1 cellular context compared by ENCODE assay signal in the genomic region with DNA sequence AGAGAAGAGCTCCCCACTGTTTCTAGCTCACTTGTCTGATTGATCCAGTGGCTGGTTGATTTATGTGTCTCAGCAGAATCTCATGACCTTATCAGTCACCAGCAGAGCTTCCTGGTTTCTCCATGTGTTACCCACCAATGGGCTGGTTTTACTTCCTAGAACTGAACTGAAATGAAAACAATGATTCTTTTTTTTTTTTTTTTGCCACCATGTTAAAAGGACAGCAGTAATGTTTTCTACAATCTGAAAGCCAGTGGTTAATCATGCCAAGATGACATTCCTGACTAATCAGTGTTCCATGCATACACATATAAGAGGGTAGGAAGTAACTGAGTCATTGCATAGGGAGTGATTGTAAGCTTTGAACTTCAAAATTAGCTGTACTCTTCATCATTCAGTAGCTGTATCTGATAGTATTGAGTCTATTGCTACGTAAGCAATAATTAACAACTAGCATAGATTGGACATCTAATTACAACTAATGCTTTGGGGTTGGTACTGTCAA.
A peak's percentile ranks its signal among the peaks of the same experiment; 100 is the strongest.
TF ChIP-seq lines count a peak whose summit lies in the region.

No MANE protein-coding gene starts in this region.

TF ChIP-seq in K562, 482 proteins besides CTCF, POLR2A, EP300 and RAD21 (continued from another document and continues in another):
- TF ChIP-seq, protein P1, sequence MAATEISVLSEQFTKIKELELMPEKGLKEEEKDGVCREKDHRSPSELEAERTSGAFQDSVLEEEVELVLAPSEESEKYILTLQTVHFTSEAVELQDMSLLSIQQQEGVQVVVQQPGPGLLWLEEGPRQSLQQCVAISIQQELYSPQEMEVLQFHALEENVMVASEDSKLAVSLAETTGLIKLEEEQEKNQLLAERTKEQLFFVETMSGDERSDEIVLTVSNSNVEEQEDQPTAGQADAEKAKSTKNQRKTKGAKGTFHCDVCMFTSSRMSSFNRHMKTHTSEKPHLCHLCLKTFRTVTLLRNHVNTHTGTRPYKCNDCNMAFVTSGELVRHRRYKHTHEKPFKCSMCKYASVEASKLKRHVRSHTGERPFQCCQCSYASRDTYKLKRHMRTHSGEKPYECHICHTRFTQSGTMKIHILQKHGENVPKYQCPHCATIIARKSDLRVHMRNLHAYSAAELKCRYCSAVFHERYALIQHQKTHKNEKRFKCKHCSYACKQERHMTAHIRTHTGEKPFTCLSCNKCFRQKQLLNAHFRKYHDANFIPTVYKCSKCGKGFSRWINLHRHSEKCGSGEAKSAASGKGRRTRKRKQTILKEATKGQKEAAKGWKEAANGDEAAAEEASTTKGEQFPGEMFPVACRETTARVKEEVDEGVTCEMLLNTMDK (IDR thresholded peaks at IDR 0.05; ENCODE audit: borderline replicate concordance, insufficient read depth, low read depth, low read length, poor library complexity, severe bottlenecking) = no peak
- TF ChIP-seq FUS (optimal IDR thresholded peaks at IDR 0.05; ENCODE audit: low read depth, low read length) (peak; percentile 25), ZNF695 (CRISPR knock-in tag; IDR thresholded peaks at IDR 0.05) (no peak), ZBTB8A (IDR thresholded peaks at IDR 0.05; ENCODE audit: partially characterized antibody) (no peak), COPS2 (conservative IDR thresholded peaks at IDR 0.05) (no peak), RCOR1 (IDR thresholded peaks at IDR 0.05; ENCODE audit: borderline replicate concordance in 1 of 2, low read depth in 2 of 2, low read length in 2 of 2) (peak; percentile 26 to 87; a peak in 2 of 4 replicates), KLF16 (IDR thresholded peaks at IDR 0.05) (peak; percentile 71), FOXK2 (conservative IDR thresholded peaks at IDR 0.05 in 1 of 2, IDR thresholded peaks at IDR 0.05 in 1 of 2; ENCODE audit: low read depth in 2 of 2) (peak; percentile 83), TAL1 (IDR thresholded peaks at IDR 0.05) (peak; percentile 88), SOX6 (IDR thresholded peaks at IDR 0.05) (peak; percentile 79; the same call in 1 of the 2 replicates), DACH1 (IDR thresholded peaks at IDR 0.05; ENCODE audit: partially characterized antibody) (peak; percentile 20), GTF2B (IDR thresholded peaks at IDR 0.05; ENCODE audit: extremely low read depth, insufficient read length) (no peak), SMAD4 (CRISPR knock-in tag; conservative IDR thresholded peaks at IDR 0.05) (0 out of 2 replicates have a peak, but pooled peaks have one; percentile 42), YBX1 (IDR thresholded peaks at IDR 0.05) (no peak), ERF (CRISPR knock-in tag; IDR thresholded peaks at IDR 0.05) (no peak), ZNF146 (CRISPR knock-in tag; IDR thresholded peaks at IDR 0.05; ENCODE audit: unreplicated experiment) (no peak), NELFE (IDR thresholded peaks at IDR 0.05; ENCODE audit: insufficient read depth, insufficient read length) (no peak), SPI1 (IDR thresholded peaks at IDR 0.05; ENCODE audit: borderline replicate concordance, low read depth, low read length) (no peak), PREB (CRISPR knock-in tag; IDR thresholded peaks at IDR 0.05) (no peak), HNRNPLL (IDR thresholded peaks at IDR 0.05; ENCODE audit: low read depth, low read length, poor library complexity, severe bottlenecking) (no peak), ZNF561 (CRISPR knock-in tag; conservative IDR thresholded peaks at IDR 0.05) (no peak), HOXB6 (CRISPR knock-in tag; IDR thresholded peaks at IDR 0.05; ENCODE audit: borderline replicate concordance) (no peak), ETV6 (IDR thresholded peaks at IDR 0.05; ENCODE audit: borderline replicate concordance in 1 of 2, low read depth in 2 of 2, low read length in 1 of 2) (no peak), ETV6 (CRISPR knock-in tag; IDR thresholded peaks at IDR 0.05; ENCODE audit: borderline replicate concordance) (no peak), YY1 (IDR thresholded peaks at IDR 0.05; ENCODE audit: borderline replicate concordance in 1 of 3, control insufficient read depth in 1 of 3, extremely low read depth in 1 of 3, insufficient read depth in 3 of 3, insufficient read length in 1 of 3, insufficient replicate concordance in 2 of 3, low read depth in 1 of 3, low read length in 2 of 3) (no peak), NFRKB (IDR thresholded peaks at IDR 0.05; ENCODE audit: low read depth) (no peak), ZNF316 (IDR thresholded peaks at IDR 0.05) (peak; percentile 85), PML (IDR thresholded peaks at IDR 0.05; ENCODE audit: low read length) (peak; percentile 59; the same call in 1 of the 2 replicates), GTF2E2 (tag; IDR thresholded peaks at IDR 0.05) (no peak), ATF7 (IDR thresholded peaks at IDR 0.05) (0 out of 2 replicates have a peak, but pooled peaks have one; percentile 31), MEIS2 (IDR thresholded peaks at IDR 0.05; ENCODE audit: partially characterized antibody) (peak; percentile 100), RAD51 (IDR thresholded peaks at IDR 0.05; ENCODE audit: borderline replicate concordance, low read depth) (no peak), HNRNPK (IDR thresholded peaks at IDR 0.05; ENCODE audit: low read depth, low read length, poor library complexity, severe bottlenecking) (no peak), MXI1 (IDR thresholded peaks at IDR 0.05; ENCODE audit: low read depth, low read length) (no peak), HNRNPUL1 (IDR thresholded peaks at IDR 0.05; ENCODE audit: low read length) (no peak), SIN3A (IDR thresholded peaks at IDR 0.05; ENCODE audit: borderline replicate concordance in 2 of 2, control insufficient read depth in 1 of 2, low read depth in 2 of 2, low read length in 2 of 2) (no peak), SMARCA4 (IDR thresholded peaks at IDR 0.05) (peak; percentile 90), ELF1 (tag; IDR thresholded peaks at IDR 0.05) (peak; percentile 93)
- TF ChIP-seq, protein P2, sequence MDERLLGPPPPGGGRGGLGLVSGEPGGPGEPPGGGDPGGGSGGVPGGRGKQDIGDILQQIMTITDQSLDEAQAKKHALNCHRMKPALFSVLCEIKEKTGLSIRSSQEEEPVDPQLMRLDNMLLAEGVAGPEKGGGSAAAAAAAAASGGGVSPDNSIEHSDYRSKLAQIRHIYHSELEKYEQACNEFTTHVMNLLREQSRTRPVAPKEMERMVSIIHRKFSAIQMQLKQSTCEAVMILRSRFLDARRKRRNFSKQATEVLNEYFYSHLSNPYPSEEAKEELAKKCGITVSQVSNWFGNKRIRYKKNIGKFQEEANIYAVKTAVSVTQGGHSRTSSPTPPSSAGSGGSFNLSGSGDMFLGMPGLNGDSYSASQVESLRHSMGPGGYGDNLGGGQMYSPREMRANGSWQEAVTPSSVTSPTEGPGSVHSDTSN (CRISPR knock-in tag; IDR thresholded peaks at IDR 0.05; ENCODE audit: low read depth) = peak; percentile 70
- TF ChIP-seq, protein P2 (tag; conservative IDR thresholded peaks at IDR 0.05; ENCODE audit: low read depth) = peak; percentile 99
- TF ChIP-seq, protein P3, sequence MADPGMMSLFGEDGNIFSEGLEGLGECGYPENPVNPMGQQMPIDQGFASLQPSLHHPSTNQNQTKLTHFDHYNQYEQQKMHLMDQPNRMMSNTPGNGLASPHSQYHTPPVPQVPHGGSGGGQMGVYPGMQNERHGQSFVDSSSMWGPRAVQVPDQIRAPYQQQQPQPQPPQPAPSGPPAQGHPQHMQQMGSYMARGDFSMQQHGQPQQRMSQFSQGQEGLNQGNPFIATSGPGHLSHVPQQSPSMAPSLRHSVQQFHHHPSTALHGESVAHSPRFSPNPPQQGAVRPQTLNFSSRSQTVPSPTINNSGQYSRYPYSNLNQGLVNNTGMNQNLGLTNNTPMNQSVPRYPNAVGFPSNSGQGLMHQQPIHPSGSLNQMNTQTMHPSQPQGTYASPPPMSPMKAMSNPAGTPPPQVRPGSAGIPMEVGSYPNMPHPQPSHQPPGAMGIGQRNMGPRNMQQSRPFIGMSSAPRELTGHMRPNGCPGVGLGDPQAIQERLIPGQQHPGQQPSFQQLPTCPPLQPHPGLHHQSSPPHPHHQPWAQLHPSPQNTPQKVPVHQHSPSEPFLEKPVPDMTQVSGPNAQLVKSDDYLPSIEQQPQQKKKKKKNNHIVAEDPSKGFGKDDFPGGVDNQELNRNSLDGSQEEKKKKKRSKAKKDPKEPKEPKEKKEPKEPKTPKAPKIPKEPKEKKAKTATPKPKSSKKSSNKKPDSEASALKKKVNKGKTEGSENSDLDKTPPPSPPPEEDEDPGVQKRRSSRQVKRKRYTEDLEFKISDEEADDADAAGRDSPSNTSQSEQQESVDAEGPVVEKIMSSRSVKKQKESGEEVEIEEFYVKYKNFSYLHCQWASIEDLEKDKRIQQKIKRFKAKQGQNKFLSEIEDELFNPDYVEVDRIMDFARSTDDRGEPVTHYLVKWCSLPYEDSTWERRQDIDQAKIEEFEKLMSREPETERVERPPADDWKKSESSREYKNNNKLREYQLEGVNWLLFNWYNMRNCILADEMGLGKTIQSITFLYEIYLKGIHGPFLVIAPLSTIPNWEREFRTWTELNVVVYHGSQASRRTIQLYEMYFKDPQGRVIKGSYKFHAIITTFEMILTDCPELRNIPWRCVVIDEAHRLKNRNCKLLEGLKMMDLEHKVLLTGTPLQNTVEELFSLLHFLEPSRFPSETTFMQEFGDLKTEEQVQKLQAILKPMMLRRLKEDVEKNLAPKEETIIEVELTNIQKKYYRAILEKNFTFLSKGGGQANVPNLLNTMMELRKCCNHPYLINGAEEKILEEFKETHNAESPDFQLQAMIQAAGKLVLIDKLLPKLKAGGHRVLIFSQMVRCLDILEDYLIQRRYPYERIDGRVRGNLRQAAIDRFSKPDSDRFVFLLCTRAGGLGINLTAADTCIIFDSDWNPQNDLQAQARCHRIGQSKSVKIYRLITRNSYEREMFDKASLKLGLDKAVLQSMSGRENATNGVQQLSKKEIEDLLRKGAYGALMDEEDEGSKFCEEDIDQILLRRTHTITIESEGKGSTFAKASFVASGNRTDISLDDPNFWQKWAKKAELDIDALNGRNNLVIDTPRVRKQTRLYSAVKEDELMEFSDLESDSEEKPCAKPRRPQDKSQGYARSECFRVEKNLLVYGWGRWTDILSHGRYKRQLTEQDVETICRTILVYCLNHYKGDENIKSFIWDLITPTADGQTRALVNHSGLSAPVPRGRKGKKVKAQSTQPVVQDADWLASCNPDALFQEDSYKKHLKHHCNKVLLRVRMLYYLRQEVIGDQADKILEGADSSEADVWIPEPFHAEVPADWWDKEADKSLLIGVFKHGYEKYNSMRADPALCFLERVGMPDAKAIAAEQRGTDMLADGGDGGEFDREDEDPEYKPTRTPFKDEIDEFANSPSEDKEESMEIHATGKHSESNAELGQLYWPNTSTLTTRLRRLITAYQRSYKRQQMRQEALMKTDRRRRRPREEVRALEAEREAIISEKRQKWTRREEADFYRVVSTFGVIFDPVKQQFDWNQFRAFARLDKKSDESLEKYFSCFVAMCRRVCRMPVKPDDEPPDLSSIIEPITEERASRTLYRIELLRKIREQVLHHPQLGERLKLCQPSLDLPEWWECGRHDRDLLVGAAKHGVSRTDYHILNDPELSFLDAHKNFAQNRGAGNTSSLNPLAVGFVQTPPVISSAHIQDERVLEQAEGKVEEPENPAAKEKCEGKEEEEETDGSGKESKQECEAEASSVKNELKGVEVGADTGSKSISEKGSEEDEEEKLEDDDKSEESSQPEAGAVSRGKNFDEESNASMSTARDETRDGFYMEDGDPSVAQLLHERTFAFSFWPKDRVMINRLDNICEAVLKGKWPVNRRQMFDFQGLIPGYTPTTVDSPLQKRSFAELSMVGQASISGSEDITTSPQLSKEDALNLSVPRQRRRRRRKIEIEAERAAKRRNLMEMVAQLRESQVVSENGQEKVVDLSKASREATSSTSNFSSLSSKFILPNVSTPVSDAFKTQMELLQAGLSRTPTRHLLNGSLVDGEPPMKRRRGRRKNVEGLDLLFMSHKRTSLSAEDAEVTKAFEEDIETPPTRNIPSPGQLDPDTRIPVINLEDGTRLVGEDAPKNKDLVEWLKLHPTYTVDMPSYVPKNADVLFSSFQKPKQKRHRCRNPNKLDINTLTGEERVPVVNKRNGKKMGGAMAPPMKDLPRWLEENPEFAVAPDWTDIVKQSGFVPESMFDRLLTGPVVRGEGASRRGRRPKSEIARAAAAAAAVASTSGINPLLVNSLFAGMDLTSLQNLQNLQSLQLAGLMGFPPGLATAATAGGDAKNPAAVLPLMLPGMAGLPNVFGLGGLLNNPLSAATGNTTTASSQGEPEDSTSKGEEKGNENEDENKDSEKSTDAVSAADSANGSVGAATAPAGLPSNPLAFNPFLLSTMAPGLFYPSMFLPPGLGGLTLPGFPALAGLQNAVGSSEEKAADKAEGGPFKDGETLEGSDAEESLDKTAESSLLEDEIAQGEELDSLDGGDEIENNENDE (IDR thresholded peaks at IDR 0.05; ENCODE audit: low read depth, low read length) = no peak
- TF ChIP-seq, protein P4, sequence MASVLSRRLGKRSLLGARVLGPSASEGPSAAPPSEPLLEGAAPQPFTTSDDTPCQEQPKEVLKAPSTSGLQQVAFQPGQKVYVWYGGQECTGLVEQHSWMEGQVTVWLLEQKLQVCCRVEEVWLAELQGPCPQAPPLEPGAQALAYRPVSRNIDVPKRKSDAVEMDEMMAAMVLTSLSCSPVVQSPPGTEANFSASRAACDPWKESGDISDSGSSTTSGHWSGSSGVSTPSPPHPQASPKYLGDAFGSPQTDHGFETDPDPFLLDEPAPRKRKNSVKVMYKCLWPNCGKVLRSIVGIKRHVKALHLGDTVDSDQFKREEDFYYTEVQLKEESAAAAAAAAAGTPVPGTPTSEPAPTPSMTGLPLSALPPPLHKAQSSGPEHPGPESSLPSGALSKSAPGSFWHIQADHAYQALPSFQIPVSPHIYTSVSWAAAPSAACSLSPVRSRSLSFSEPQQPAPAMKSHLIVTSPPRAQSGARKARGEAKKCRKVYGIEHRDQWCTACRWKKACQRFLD (CRISPR knock-in tag; IDR thresholded peaks at IDR 0.05) = peak; percentile 22; the same call in 1 of the 2 replicates
